In genomic region chr1:166738873-166739272, GRCh38 we compare ENCODE assay signal across 23 cellular contexts.
"Had no signal": no experiment of that assay in that cellular context is flagged by ENCODE, and none has a peak within 500 bp of the region (broad histone marks: within the 10 kb centered on the region; RNA-seq: fewer than 3 reads in every experiment).

No MANE protein-coding gene starts in this region.

- H3K4me1 Mint-ChIP-seq: endodermal cell, immature natural killer cell had no signal

- H3K4me1 ChIP-seq: foreskin keratinocyte, parathyroid adenoma, psoas muscle, right lobe of liver, suprapubic skin, thyroid gland, uterus had no signal

- H2AFZ ChIP-seq: parathyroid adenoma had no signal

- ATAC-seq: foreskin keratinocyte; left ventricle myocardium superior; natural killer cell treated with Interleukin-12 subunit alpha and Interleukin-12 subunit beta and Interleukin-15 and Interleukin-18, amount 100 ng/mL, for 72 hours; psoas muscle; right lobe of liver had no signal

- H3K36me3 ChIP-seq: right lobe of liver, suprapubic skin, thyroid gland, uterus had no signal

- DNase-seq: effector CD4-positive, alpha-beta T cell; endodermal cell; erythroblast; foreskin keratinocyte; immature natural killer cell; left ventricle myocardium superior; mesenchymal stem cell; midbrain; occipital lobe; psoas muscle; retina; right lobe of liver; stimulated activated CD4-positive, alpha-beta T cell treated with anti-CD3 and anti-CD28 coated beads, Interleukin-1b, Interleukin-23, amount 100 ng/mL, for 48 hours; stimulated activated CD4-positive, alpha-beta T cell treated with anti-CD3 and anti-CD28 coated beads, Interleukin-4, amount 100 ng/mL, for 24 hours; stimulated activated naive CD4-positive, alpha-beta T cell; thyroid gland; uterus had no signal

- H3K4me3 ChIP-seq: coronary artery, lung, psoas muscle, right lobe of liver, suprapubic skin, thyroid gland, uterus had no signal

- H3K4me3 Mint-ChIP-seq: endodermal cell; immature natural killer cell; natural killer cell treated with Interleukin-12 subunit alpha and Interleukin-12 subunit beta and Interleukin-15 and Interleukin-18, amount 100 ng/mL, for 72 hours; type B pancreatic cell had no signal

- H3K79me2 ChIP-seq: parathyroid adenoma had no signal

- H3K27me3 ChIP-seq: foreskin keratinocyte, right lobe of liver, suprapubic skin, thyroid gland, uterus had no signal

- H3K27ac ChIP-seq: coronary artery, foreskin keratinocyte, parathyroid adenoma, psoas muscle, right lobe of liver, suprapubic skin, thyroid gland, uterus had no signal

- H3K9me3 ChIP-seq: psoas muscle, right lobe of liver, thyroid gland, uterus had no signal

- H3K9me3 Mint-ChIP-seq: type B pancreatic cell had no signal

- H3K36me3 Mint-ChIP-seq: immature natural killer cell; natural killer cell treated with Interleukin-12 subunit alpha and Interleukin-12 subunit beta and Interleukin-15 and Interleukin-18, amount 100 ng/mL, for 72 hours; type B pancreatic cell had no signal

- H3K27ac Mint-ChIP-seq: endodermal cell; immature natural killer cell; natural killer cell treated with Interleukin-12 subunit alpha and Interleukin-12 subunit beta and Interleukin-15 and Interleukin-18, amount 100 ng/mL, for 72 hours; type B pancreatic cell had no signal
